ENCODE assay signal across 27 cellular contexts in genomic region chr22:24567668-24568067, GRCh38.
"Had no signal": no experiment of that assay in that cellular context is flagged by ENCODE, and none has a peak within 500 bp of the region (broad histone marks: within the 10 kb centered on the region; RNA-seq: fewer than 3 reads in every experiment).

No MANE protein-coding gene starts in this region.

- H3K27ac ChIP-seq: body of pancreas, foreskin keratinocyte, neutrophil, thoracic aorta had no signal

- H3K4me3 ChIP-seq: body of pancreas, esophagus muscularis mucosa, heart left ventricle, mucosa of descending colon, psoas muscle, sigmoid colon, thoracic aorta had no signal

- H3K9me3 Mint-ChIP-seq: activated CD4-positive, alpha-beta memory T cell treated with anti-CD3 and anti-CD28 coated beads for 36 hours; activated CD4-positive, alpha-beta T cell treated with anti-CD3 and anti-CD28 coated beads, Interleukin-2, amount 10 ng/mL, durations not matched to agents 24 days and 14 days; activated T-helper 2 cell treated with anti-CD3 and anti-CD28 coated beads, Interferon-gamma antibody, Interleukin-2, Interleukin-4, amounts not matched to agents 10 μg/mL and 5 μg/mL and 100 μg/mL, durations not matched to agents 14 hours and 24 hours and 36 hours; nephron; stimulated activated effector memory CD8-positive, alpha-beta T cell treated with anti-CD3 and anti-CD28 coated beads, Interleukin-12 subunit alpha, Interleukin-12 subunit beta, amount 100 ng/mL, for 72 hours; stimulated activated naive CD8-positive, alpha-beta T cell treated with anti-CD3 and anti-CD28 coated beads, Interleukin-15, Interleukin-2, amounts not matched to agents 100 ng/mL and 50 ng/mL, for 24 hours had no signal

- H3K4me3 Mint-ChIP-seq: activated CD4-positive, alpha-beta memory T cell treated with anti-CD3 and anti-CD28 coated beads for 36 hours; activated CD4-positive, alpha-beta T cell treated with anti-CD3 and anti-CD28 coated beads, Interleukin-2, amount 10 ng/mL, durations not matched to agents 24 days and 14 days; activated naive CD8-positive, alpha-beta T cell; nephron; stimulated activated effector memory CD8-positive, alpha-beta T cell treated with anti-CD3 and anti-CD28 coated beads, Interleukin-12 subunit alpha, Interleukin-12 subunit beta, amount 100 ng/mL, for 72 hours; stimulated activated naive CD8-positive, alpha-beta T cell treated with anti-CD3 and anti-CD28 coated beads, Interleukin-15, Interleukin-2, amounts not matched to agents 100 ng/mL and 50 ng/mL, for 24 hours; T-helper 17 cell had no signal

- DNase-seq: activated CD4-positive, alpha-beta memory T cell treated with anti-CD3 and anti-CD28 coated beads for 36 hours; activated CD4-positive, alpha-beta T cell treated with anti-CD3 and anti-CD28 coated beads, Interleukin-2, amount 10 ng/mL, durations not matched to agents 24 days and 14 days; activated CD4-positive, CD25-positive, alpha-beta regulatory T cell treated with anti-CD3 and anti-CD28 coated beads, Interleukin-2, amount 50 U/mL, for 72 hours; activated T-cell treated with anti-CD3 and anti-CD28 coated beads, Interleukin-2, amount 50 U/mL, for 48 hours; anterior cingulate cortex; body of pancreas; dermis blood vessel endothelial cell; effector CD4-positive, alpha-beta T cell; foreskin keratinocyte; heart left ventricle; hypothalamus; mucosa of descending colon; psoas muscle; sigmoid colon; small intestine; stimulated activated CD4-positive, alpha-beta T cell treated with anti-CD3 and anti-CD28 coated beads, Interleukin-4, amount 100 ng/mL, for 24 hours; T-helper 17 cell; T1000 had no signal

- H3K9me3 ChIP-seq: body of pancreas, esophagus muscularis mucosa, heart left ventricle, mucosa of descending colon, neutrophil, psoas muscle, sigmoid colon, thoracic aorta had no signal

- H3K27me3 ChIP-seq: body of pancreas, esophagus muscularis mucosa, foreskin keratinocyte, heart left ventricle, neutrophil, sigmoid colon had no signal

- H3K27ac Mint-ChIP-seq: activated CD4-positive, alpha-beta memory T cell treated with anti-CD3 and anti-CD28 coated beads for 36 hours; activated CD4-positive, alpha-beta T cell treated with anti-CD3 and anti-CD28 coated beads, Interleukin-2, amount 10 ng/mL, durations not matched to agents 24 days and 14 days; activated naive CD8-positive, alpha-beta T cell; stimulated activated naive CD8-positive, alpha-beta T cell treated with anti-CD3 and anti-CD28 coated beads, Interleukin-15, Interleukin-2, amounts not matched to agents 100 ng/mL and 50 ng/mL, for 24 hours; T-helper 17 cell had no signal

- H3K27me3 Mint-ChIP-seq: activated CD4-positive, alpha-beta memory T cell treated with anti-CD3 and anti-CD28 coated beads for 36 hours; activated CD4-positive, alpha-beta T cell treated with anti-CD3 and anti-CD28 coated beads, Interleukin-2, amount 10 ng/mL, durations not matched to agents 24 days and 14 days; activated naive CD8-positive, alpha-beta T cell; stimulated activated naive CD8-positive, alpha-beta T cell treated with anti-CD3 and anti-CD28 coated beads, Interleukin-15, Interleukin-2, amounts not matched to agents 100 ng/mL and 50 ng/mL, for 24 hours; T-helper 17 cell had no signal

- H3K4me1 ChIP-seq: foreskin keratinocyte had no signal

- FAIRE-seq: colon, small intestine had no signal

- ATAC-seq: body of pancreas; foreskin keratinocyte; heart left ventricle; mucosa of descending colon; stimulated activated effector memory CD8-positive, alpha-beta T cell treated with anti-CD3 and anti-CD28 coated beads, Interleukin-12 subunit alpha, Interleukin-12 subunit beta, amount 100 ng/mL, for 72 hours; T-helper 17 cell had no signal
